In the genomic region with DNA sequence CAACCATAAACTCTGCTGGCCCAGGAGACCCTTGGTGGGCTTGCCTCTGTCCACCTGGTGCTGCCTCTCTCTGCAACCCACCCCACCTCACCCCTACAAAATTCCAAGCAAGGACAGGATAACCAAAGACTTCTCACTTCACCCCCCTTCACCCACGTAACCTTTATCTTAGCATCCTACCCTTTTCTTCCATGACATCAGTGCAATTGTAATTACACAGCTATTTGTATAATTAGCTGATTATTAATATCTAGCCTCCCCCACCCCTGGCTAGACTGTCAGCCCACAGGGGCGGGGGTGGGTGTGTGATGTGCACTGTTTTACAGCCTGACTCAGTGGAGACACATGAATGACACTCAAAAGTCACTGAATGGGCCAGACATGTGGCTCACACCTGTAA, we compare ENCODE assay signal across 8 cellular contexts.
"Had no signal": no experiment of that assay in that cellular context is flagged by ENCODE, and none has a peak within 500 bp of the region (broad histone marks: within the 10 kb centered on the region; RNA-seq: fewer than 3 reads in every experiment).

No MANE protein-coding gene starts in this region.

- FAIRE-seq: G401.6, GM12878, GM12891, GM12892, GM18507, GM19239 had no signal

- H3K4me3 ChIP-seq: GM12878 had no signal

- DNase-seq: GDM1, GF-D8 had no signal
